In the genomic region with DNA sequence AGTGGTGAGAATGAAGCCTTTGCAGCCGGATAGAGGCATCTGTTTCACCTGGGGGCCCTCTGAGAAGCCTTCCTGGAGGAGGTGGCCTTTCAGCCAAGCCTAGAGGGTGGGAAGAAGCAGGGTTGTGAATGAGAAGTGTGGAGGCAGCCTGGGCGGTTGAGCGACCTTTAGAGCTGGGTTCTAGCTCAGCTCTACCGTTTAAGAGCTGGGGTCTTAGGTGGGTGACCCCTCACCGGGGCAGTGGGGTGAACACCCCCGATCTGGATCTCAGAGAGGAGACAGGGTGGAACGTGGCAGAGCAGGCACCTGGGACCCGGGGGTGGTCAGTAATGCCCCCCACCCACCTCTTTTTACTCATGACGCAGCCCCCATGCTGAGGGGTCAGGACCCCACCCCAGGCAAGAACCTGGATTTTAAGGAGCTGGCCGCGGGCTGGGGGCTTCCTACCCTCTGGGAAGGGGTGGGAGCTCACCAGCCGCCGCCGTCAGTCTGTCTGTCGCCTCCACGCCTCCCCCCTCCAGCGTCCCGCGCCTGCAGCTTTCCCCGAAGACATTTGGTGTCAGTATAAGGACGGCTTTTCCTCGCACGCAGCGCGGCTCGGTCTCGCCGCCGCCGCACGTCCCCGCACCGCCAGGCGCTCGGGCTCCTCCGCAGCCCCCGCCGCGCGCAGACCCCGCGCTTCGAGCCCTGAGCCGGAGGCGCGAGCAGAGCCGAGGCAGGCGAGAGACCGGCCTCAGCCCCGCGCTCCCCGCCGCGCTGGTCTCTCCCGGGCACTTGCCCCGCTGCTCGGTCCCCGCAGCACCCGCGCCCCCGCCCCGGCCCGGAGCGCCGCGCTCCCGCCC, we compare ENCODE assay signal across 9 cellular contexts. TPM values are rescaled to one million over a fixed set of nuclear protein-coding genes. Genes with fewer than 3 reads are reported as not detected.
DNase-seq lines count a peak whose midpoint lies in the region; ATAC-seq and TF ChIP-seq lines count a peak whose summit lies in the region.
"Had no signal": no experiment of that assay in that cellular context is flagged by ENCODE, and none has a peak within 500 bp of the region (broad histone marks: within the 10 kb centered on the region; RNA-seq: fewer than 3 reads in every experiment).

No MANE protein-coding gene starts in this region.

- H3K27ac ChIP-seq in iPS-20b (ENCODE audit: low read length) (no peak overlapping the region), gastrocnemius medialis (no peak overlapping the region)

- H3K36me3 ChIP-seq in iPS-20b (ENCODE audit: insufficient read depth, low read depth, low read length) (no peaks in the 10 kb centered on the region), gastrocnemius medialis (no peaks in the 10 kb centered on the region)

- H3K9me3 ChIP-seq in iPS-20b (ENCODE audit: insufficient read depth, low read depth, low read length) (no peaks in the 10 kb centered on the region), gastrocnemius medialis (no peaks in the 10 kb centered on the region)

- H3K4me3 Mint-ChIP-seq in MCF 10A (ENCODE audit: unreplicated experiment): no peak overlapping the region
- H3K4me3 Mint-ChIP-seq in activated T-helper 2 cell treated with anti-CD3 and anti-CD28 coated beads, Interferon-gamma antibody, Interleukin-2, Interleukin-4, amounts not matched to agents 10 μg/mL and 5 μg/mL and 100 μg/mL, durations not matched to agents 14 hours and 24 hours and 36 hours (ENCODE audit: low read depth): peak overlapping the region; percentile 41
- H3K4me3 Mint-ChIP-seq: T-helper 1 cell treated with Interleukin-12 subunit alpha and Interleukin-12 subunit beta and Interleukin-4 antibody, amounts not matched to agents 30 μg/mL and 1 μg/mL, for 36 hours had no signal

- in situ Hi-C loops in T47D (cut with HindIII; ENCODE audit: low pct_unique_long_range_greater_than_20kb, low sequenced_read_pairs): no loop called here
- in situ Hi-C loops in gastrocnemius medialis (cut with MboI; ENCODE audit: low sequenced_read_pairs in 4 of 4): no loop called here

- no peak for TF ChIP-seq POLR2A in gastrocnemius medialis (IDR thresholded peaks at IDR 0.05)

- H3K4me3 ChIP-seq in iPS-20b (ENCODE audit: low read length) (peak overlapping the region; percentile 30; the same call in 1 of the 2 replicates), gastrocnemius medialis (no peak overlapping the region)

- H3K4me1 ChIP-seq in iPS-20b (ENCODE audit: insufficient read depth, low read length) (no peaks in the 10 kb centered on the region), gastrocnemius medialis (peaks cover 0 to 4% of the 10 kb centered on the region in 2 donors)

- H3K9ac ChIP-seq in iPS-20b (ENCODE audit: low read depth, low read length): no peak overlapping the region

- no peaks in the 10 kb centered on the region for H3K4me1 Mint-ChIP-seq in MCF 10A (ENCODE audit: insufficient read depth, unreplicated experiment)
- peaks cover 2% of the 10 kb centered on the region for H3K4me1 Mint-ChIP-seq in activated T-helper 2 cell treated with anti-CD3 and anti-CD28 coated beads, Interferon-gamma antibody, Interleukin-2, Interleukin-4, amounts not matched to agents 10 μg/mL and 5 μg/mL and 100 μg/mL, durations not matched to agents 14 hours and 24 hours and 36 hours (ENCODE audit: low read depth)

- no peaks in the 10 kb centered on the region for H3K36me3 Mint-ChIP-seq in MCF 10A (ENCODE audit: insufficient read depth, unreplicated experiment)
- H3K36me3 Mint-ChIP-seq in activated T-helper 2 cell treated with anti-CD3 and anti-CD28 coated beads, Interferon-gamma antibody, Interleukin-2, Interleukin-4, amounts not matched to agents 10 μg/mL and 5 μg/mL and 100 μg/mL, durations not matched to agents 14 hours and 24 hours and 36 hours (ENCODE audit: low read depth): no peaks in the 10 kb centered on the region

- intact Hi-C loops in MCF 10A (cut with micrococcal nuclease) (no loop called here), gastrocnemius medialis (cut with DNase I; ENCODE audit: low total_unique reads) (no loop called here)
- intact Hi-C loops in activated T-helper 2 cell treated with anti-CD3 and anti-CD28 coated beads, Interferon-gamma antibody, Interleukin-2, Interleukin-4, amounts not matched to agents 10 μg/mL and 5 μg/mL and 100 μg/mL, durations not matched to agents 14 hours and 24 hours and 36 hours (cut with micrococcal nuclease): no loop called here

- ATAC-seq in gastrocnemius medialis: no peak
- ATAC-seq in GM19023 (IDR thresholded peaks at IDR 0.05; ENCODE audit: unreplicated experiment): no peak

- peaks cover 43% of the 10 kb centered on the region for H3K27me3 Mint-ChIP-seq in MCF 10A (ENCODE audit: insufficient read depth, unreplicated experiment)
- H3K27me3 Mint-ChIP-seq in activated T-helper 2 cell treated with anti-CD3 and anti-CD28 coated beads, Interferon-gamma antibody, Interleukin-2, Interleukin-4, amounts not matched to agents 10 μg/mL and 5 μg/mL and 100 μg/mL, durations not matched to agents 14 hours and 24 hours and 36 hours (ENCODE audit: low read depth): peaks cover 49% of the 10 kb centered on the region

- H3K9me3 Mint-ChIP-seq in MCF 10A (ENCODE audit: unreplicated experiment): no peaks in the 10 kb centered on the region
- no peaks in the 10 kb centered on the region for H3K9me3 Mint-ChIP-seq in activated T-helper 2 cell treated with anti-CD3 and anti-CD28 coated beads, Interferon-gamma antibody, Interleukin-2, Interleukin-4, amounts not matched to agents 10 μg/mL and 5 μg/mL and 100 μg/mL, durations not matched to agents 14 hours and 24 hours and 36 hours
- H3K9me3 Mint-ChIP-seq: T-helper 1 cell treated with Interleukin-12 subunit alpha and Interleukin-12 subunit beta and Interleukin-4 antibody, amounts not matched to agents 30 μg/mL and 1 μg/mL, for 36 hours had no signal

- TF ChIP-seq CTCF in MCF 10A (IDR thresholded peaks at IDR 0.05; ENCODE audit: unreplicated experiment) (no peak), gastrocnemius medialis (IDR thresholded peaks at IDR 0.05 in 4 of 5, conservative IDR thresholded peaks at IDR 0.05 in 1 of 5) (no peak)

- POLR2A ChIA-PET in MCF 10A (lab: Yijun Ruan, JAX): no interaction called here

- no peak overlapping the region for H3K27ac Mint-ChIP-seq in MCF 10A (ENCODE audit: low read depth, unreplicated experiment)
- H3K27ac Mint-ChIP-seq in activated T-helper 2 cell treated with anti-CD3 and anti-CD28 coated beads, Interferon-gamma antibody, Interleukin-2, Interleukin-4, amounts not matched to agents 10 μg/mL and 5 μg/mL and 100 μg/mL, durations not matched to agents 14 hours and 24 hours and 36 hours: no peak overlapping the region
- H3K27ac Mint-ChIP-seq: T-helper 1 cell treated with Interleukin-12 subunit alpha and Interleukin-12 subunit beta and Interleukin-4 antibody, amounts not matched to agents 30 μg/mL and 1 μg/mL, for 36 hours had no signal

- DNase-seq in T47D (ENCODE audit: low read depth in 1 of 2, low spot score in 1 of 2) (peak; percentile 51 to 56), MCF 10A (ENCODE audit: unreplicated experiment) (no peak), gastrocnemius medialis (no peak), SKM-1 (lab: John Stamatoyannopoulos, UW; ENCODE audit: unreplicated experiment) (no peak)
- no peak for DNase-seq in activated T-helper 2 cell treated with anti-CD3 and anti-CD28 coated beads, Interferon-gamma antibody, Interleukin-2, Interleukin-4, amounts not matched to agents 10 μg/mL and 5 μg/mL and 100 μg/mL, durations not matched to agents 14 hours and 24 hours and 36 hours (ENCODE audit: low spot score)
- peak; percentile 17 to 19 for DNase-seq in stimulated activated CD8-positive, alpha-beta memory T cell treated with anti-CD3 and anti-CD28 coated beads, Interleukin-7, amount 100 ng/mL, for 4 hours (ENCODE audit: low read depth in 2 of 2)

- CTCF ChIA-PET in MCF 10A (lab: Yijun Ruan, JAX): interaction anchor here (1.1 to 1.9 kb wide), 2 partner anchors 15 to 22 kb away, joined by 5 read pairs; no protein-coding TSS in a partner anchor

- no TSS peak for BruUV-seq in MCF 10A (replicated peaks; lab: Mats Ljungman, UMichigan)

- H3K27me3 ChIP-seq in iPS-20b (ENCODE audit: insufficient read depth, low read length): peaks cover 77% of the 10 kb centered on the region
- H3K27me3 ChIP-seq in gastrocnemius medialis: peaks cover 39 to 45% (median 44%) of the 10 kb centered on the region in 3 donors

RNA-seq across cellular contexts. Expression of gene CACNA1I, which starts 13.4 kb away (rescaled TPM):
- total RNA-seq in MCF 10A (2022) (0.02 TPM in 2 replicates), gastrocnemius medialis (not detected)
- total RNA-seq in activated T-helper 2 cell treated with anti-CD3 and anti-CD28 coated beads, Interferon-gamma antibody, Interleukin-2, Interleukin-4, amounts not matched to agents 10 μg/mL and 5 μg/mL and 100 μg/mL, durations not matched to agents 14 hours and 24 hours and 36 hours: 0.09 TPM in 2 replicates

RNA-seq across cellular contexts. Expression of gene RPS19BP1, which starts 24.6 kb away (rescaled TPM):
- total RNA-seq in MCF 10A (2022) (104 and 106 TPM in 2 replicates), gastrocnemius medialis (100 to 1,000 TPM in 2 of 4 donors, 10 to 100 TPM in 2; 72.2 to 128 (median 104) TPM)
- total RNA-seq in activated T-helper 2 cell treated with anti-CD3 and anti-CD28 coated beads, Interferon-gamma antibody, Interleukin-2, Interleukin-4, amounts not matched to agents 10 μg/mL and 5 μg/mL and 100 μg/mL, durations not matched to agents 14 hours and 24 hours and 36 hours: 76.9 and 78.4 TPM in 2 replicates

RNA-seq across cellular contexts. Expression of gene ATF4, which starts 36.8 kb away (rescaled TPM):
- total RNA-seq in MCF 10A (2022): 717 and 764 TPM in 2 replicates
- total RNA-seq in activated T-helper 2 cell treated with anti-CD3 and anti-CD28 coated beads, Interferon-gamma antibody, Interleukin-2, Interleukin-4, amounts not matched to agents 10 μg/mL and 5 μg/mL and 100 μg/mL, durations not matched to agents 14 hours and 24 hours and 36 hours: 339 and 348 TPM in 2 replicates
- total RNA-seq in gastrocnemius medialis: 100 to 1,000 TPM; 480 to 666 (median 533) TPM

RNA-seq across cellular contexts. Expression of gene MIEF1, which starts 55.1 kb away (rescaled TPM):
- total RNA-seq in MCF 10A (2022) (37.0 and 40.2 TPM in 2 replicates), gastrocnemius medialis (10 to 100 TPM; 11.4 to 25.4 (median 12.9) TPM)
- 46.9 and 47.5 TPM in 2 replicates for total RNA-seq in activated T-helper 2 cell treated with anti-CD3 and anti-CD28 coated beads, Interferon-gamma antibody, Interleukin-2, Interleukin-4, amounts not matched to agents 10 μg/mL and 5 μg/mL and 100 μg/mL, durations not matched to agents 14 hours and 24 hours and 36 hours

Comparison
In these comparisons a context has a peak if more than half of its experiments do, and no peak if none do; other contexts are left out.
1. DNase-seq: peak in T47D (2 of 2) and stimulated activated CD8-positive, alpha-beta memory T cell treated with anti-CD3 and anti-CD28 coated beads, Interleukin-7, amount 100 ng/mL, for 4 hours (2 of 2); none in MCF 10A (single experiment), activated T-helper 2 cell treated with anti-CD3 and anti-CD28 coated beads, Interferon-gamma antibody, Interleukin-2, Interleukin-4, amounts not matched to agents 10 μg/mL and 5 μg/mL and 100 μg/mL, durations not matched to agents 14 hours and 24 hours and 36 hours (single experiment), gastrocnemius medialis (0 of 2) and SKM-1 (single experiment).